In genomic region chr16:81786868-81787267, GRCh38 we compare ENCODE assay signal across 2 cellular contexts.
TF ChIP-seq lines count a peak whose summit lies in the region.

No MANE protein-coding gene starts in this region.

TF ChIP-seq in liver, 16 proteins besides CTCF, POLR2A, EP300 and RAD21:
- peak; percentile 57 for TF ChIP-seq YY1 (IDR thresholded peaks at IDR 0.05)
- TF ChIP-seq, protein P1, sequence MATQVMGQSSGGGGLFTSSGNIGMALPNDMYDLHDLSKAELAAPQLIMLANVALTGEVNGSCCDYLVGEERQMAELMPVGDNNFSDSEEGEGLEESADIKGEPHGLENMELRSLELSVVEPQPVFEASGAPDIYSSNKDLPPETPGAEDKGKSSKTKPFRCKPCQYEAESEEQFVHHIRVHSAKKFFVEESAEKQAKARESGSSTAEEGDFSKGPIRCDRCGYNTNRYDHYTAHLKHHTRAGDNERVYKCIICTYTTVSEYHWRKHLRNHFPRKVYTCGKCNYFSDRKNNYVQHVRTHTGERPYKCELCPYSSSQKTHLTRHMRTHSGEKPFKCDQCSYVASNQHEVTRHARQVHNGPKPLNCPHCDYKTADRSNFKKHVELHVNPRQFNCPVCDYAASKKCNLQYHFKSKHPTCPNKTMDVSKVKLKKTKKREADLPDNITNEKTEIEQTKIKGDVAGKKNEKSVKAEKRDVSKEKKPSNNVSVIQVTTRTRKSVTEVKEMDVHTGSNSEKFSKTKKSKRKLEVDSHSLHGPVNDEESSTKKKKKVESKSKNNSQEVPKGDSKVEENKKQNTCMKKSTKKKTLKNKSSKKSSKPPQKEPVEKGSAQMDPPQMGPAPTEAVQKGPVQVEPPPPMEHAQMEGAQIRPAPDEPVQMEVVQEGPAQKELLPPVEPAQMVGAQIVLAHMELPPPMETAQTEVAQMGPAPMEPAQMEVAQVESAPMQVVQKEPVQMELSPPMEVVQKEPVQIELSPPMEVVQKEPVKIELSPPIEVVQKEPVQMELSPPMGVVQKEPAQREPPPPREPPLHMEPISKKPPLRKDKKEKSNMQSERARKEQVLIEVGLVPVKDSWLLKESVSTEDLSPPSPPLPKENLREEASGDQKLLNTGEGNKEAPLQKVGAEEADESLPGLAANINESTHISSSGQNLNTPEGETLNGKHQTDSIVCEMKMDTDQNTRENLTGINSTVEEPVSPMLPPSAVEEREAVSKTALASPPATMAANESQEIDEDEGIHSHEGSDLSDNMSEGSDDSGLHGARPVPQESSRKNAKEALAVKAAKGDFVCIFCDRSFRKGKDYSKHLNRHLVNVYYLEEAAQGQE (IDR thresholded peaks at IDR 0.05) = no peak
- peak in 1 of 2 donors; percentile 29 for TF ChIP-seq HNF4A (conservative IDR thresholded peaks at IDR 0.05)
- peak in 1 of 2 donors; percentile 23 for TF ChIP-seq RXRA (IDR thresholded peaks at IDR 0.05)
TF ChIP-seq in liver: peak in this region for 3.

TF ChIP-seq in HepG2, 621 proteins besides CTCF, POLR2A, EP300 and RAD21:
- no peak for TF ChIP-seq ZNF788 (CRISPR knock-in tag; IDR thresholded peaks at IDR 0.05; ENCODE audit: borderline replicate concordance)
- TF ChIP-seq ZNF20 (CRISPR knock-in tag; IDR thresholded peaks at IDR 0.05) = no peak
- no peak for TF ChIP-seq ADNP (CRISPR knock-in tag; IDR thresholded peaks at IDR 0.05)
- TF ChIP-seq SP5 (CRISPR knock-in tag; IDR thresholded peaks at IDR 0.05; ENCODE audit: borderline replicate concordance, low read depth) = no peak
- TF ChIP-seq KDM3A (CRISPR knock-in tag; IDR thresholded peaks at IDR 0.05; ENCODE audit: low read depth) = no peak
- TF ChIP-seq, protein P2, sequence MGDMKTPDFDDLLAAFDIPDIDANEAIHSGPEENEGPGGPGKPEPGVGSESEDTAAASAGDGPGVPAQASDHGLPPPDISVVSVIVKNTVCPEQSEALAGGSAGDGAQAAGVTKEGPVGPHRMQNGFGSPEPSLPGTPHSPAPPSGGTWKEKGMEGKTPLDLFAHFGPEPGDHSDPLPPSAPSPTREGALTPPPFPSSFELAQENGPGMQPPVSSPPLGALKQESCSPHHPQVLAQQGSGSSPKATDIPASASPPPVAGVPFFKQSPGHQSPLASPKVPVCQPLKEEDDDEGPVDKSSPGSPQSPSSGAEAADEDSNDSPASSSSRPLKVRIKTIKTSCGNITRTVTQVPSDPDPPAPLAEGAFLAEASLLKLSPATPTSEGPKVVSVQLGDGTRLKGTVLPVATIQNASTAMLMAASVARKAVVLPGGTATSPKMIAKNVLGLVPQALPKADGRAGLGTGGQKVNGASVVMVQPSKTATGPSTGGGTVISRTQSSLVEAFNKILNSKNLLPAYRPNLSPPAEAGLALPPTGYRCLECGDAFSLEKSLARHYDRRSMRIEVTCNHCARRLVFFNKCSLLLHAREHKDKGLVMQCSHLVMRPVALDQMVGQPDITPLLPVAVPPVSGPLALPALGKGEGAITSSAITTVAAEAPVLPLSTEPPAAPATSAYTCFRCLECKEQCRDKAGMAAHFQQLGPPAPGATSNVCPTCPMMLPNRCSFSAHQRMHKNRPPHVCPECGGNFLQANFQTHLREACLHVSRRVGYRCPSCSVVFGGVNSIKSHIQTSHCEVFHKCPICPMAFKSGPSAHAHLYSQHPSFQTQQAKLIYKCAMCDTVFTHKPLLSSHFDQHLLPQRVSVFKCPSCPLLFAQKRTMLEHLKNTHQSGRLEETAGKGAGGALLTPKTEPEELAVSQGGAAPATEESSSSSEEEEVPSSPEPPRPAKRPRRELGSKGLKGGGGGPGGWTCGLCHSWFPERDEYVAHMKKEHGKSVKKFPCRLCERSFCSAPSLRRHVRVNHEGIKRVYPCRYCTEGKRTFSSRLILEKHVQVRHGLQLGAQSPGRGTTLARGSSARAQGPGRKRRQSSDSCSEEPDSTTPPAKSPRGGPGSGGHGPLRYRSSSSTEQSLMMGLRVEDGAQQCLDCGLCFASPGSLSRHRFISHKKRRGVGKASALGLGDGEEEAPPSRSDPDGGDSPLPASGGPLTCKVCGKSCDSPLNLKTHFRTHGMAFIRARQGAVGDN (CRISPR knock-in tag; IDR thresholded peaks at IDR 0.05) = no peak
- TF ChIP-seq ZFP36L2 (CRISPR knock-in tag; IDR thresholded peaks at IDR 0.05) = no peak
- no peak for TF ChIP-seq GABPA (IDR thresholded peaks at IDR 0.05; ENCODE audit: low read depth, low read length)
- no peak for TF ChIP-seq GABPA (CRISPR knock-in tag; IDR thresholded peaks at IDR 0.05; ENCODE audit: low read depth)
- TF ChIP-seq NAIF1 (CRISPR knock-in tag; IDR thresholded peaks at IDR 0.05; ENCODE audit: borderline replicate concordance) = no peak
